Comparison of ENCODE assay signal across 21 cellular contexts in genomic region chr1:87689487-87689886, GRCh38.
A peak's percentile ranks its signal among the peaks of the same experiment; 100 is the strongest.
DNase-seq lines count a peak whose midpoint lies in the region; ATAC-seq, FAIRE-seq and TF ChIP-seq lines count a peak whose summit lies in the region.
"Had no signal": no experiment of that assay in that cellular context is flagged by ENCODE, and none has a peak within 500 bp of the region (broad histone marks: within the 10 kb centered on the region; RNA-seq: fewer than 3 reads in every experiment).

No MANE protein-coding gene starts in this region.

- no peak for TF ChIP-seq CTCF in 22Rv1 (IDR thresholded peaks at IDR 0.05)
- no peak for TF ChIP-seq CTCF in Calu3 (IDR thresholded peaks at IDR 0.05; ENCODE audit: unreplicated experiment)
- TF ChIP-seq CTCF in neural progenitor cell (IDR thresholded peaks at IDR 0.05) = no peak
- no peak for TF ChIP-seq CTCF in PC-3 (conservative IDR thresholded peaks at IDR 0.05; ENCODE audit: low read depth, low read length)

- no peaks in the 10 kb centered on the region for H3K9me2 ChIP-seq in PC-3 (replicated peaks; ENCODE audit: low read length)

- H3K27me3 ChIP-seq in neural progenitor cell (no peaks in the 10 kb centered on the region), PC-3 (ENCODE audit: low read length) (no peaks in the 10 kb centered on the region)
- H3K27me3 ChIP-seq: BE2C had no signal

- H3F3A ChIP-seq in neural progenitor cell (ENCODE audit: low read depth) = peaks cover 12% of the 10 kb centered on the region
- H3F3A ChIP-seq in PC-3 (ENCODE audit: low read length, unreplicated experiment) = no peaks in the 10 kb centered on the region

- BruUV-seq in Calu3 (replicated peaks; lab: Mats Ljungman, UMichigan) (no TSS peak), PC-3 (replicated peaks; lab: Mats Ljungman, UMichigan) (no TSS peak)

- ATAC-seq in PC-3 (no peak), GM18861 (IDR thresholded peaks at IDR 0.05; ENCODE audit: unreplicated experiment) (no peak)
- ATAC-seq: GM12878 had no signal

- H3K4me3 ChIP-seq in neural progenitor cell (no peak overlapping the region), PC-3 (ENCODE audit: low read length) (no peak overlapping the region)
- H3K4me3 ChIP-seq: GM12878, HAP-1 had no signal

- no peaks in the 10 kb centered on the region for H4K20me1 ChIP-seq in neural progenitor cell (ENCODE audit: low read depth)
- H4K20me1 ChIP-seq in PC-3 (ENCODE audit: low read length) = no peaks in the 10 kb centered on the region

- H3K36me3 ChIP-seq in neural progenitor cell (no peaks in the 10 kb centered on the region), PC-3 (ENCODE audit: low read depth, low read length) (no peaks in the 10 kb centered on the region)
- H3K36me3 ChIP-seq: BE2C, HAP-1 had no signal

- H3K9me3 ChIP-seq in neural progenitor cell (ENCODE audit: low read depth) (no peaks in the 10 kb centered on the region), PC-3 (ENCODE audit: low read length) (no peaks in the 10 kb centered on the region)
- H3K9me3 ChIP-seq: BE2C, HAP-1 had no signal

- H3K27ac Mint-ChIP-seq in Calu3 (ENCODE audit: unreplicated experiment) (peak overlapping the region; percentile 49), neural progenitor cell (no peak overlapping the region)
- H3K27ac Mint-ChIP-seq: CD4-positive, alpha-beta T cell had no signal

- H3K4me1 Mint-ChIP-seq in Calu3 (ENCODE audit: low read depth, unreplicated experiment) (peaks cover 38% of the 10 kb centered on the region), neural progenitor cell (peaks cover 22% of the 10 kb centered on the region)

- H3K9ac ChIP-seq in neural progenitor cell (no peak overlapping the region), PC-3 (ENCODE audit: low read length) (no peak overlapping the region)

- H3K9me3 Mint-ChIP-seq in Calu3 (ENCODE audit: low read depth, unreplicated experiment) (no peaks in the 10 kb centered on the region), neural progenitor cell (no peaks in the 10 kb centered on the region)
- H3K9me3 Mint-ChIP-seq: CD4-positive, alpha-beta T cell had no signal

- H3K4me1 ChIP-seq in neural progenitor cell = peaks cover 21% of the 10 kb centered on the region
- H3K4me1 ChIP-seq in PC-3 (ENCODE audit: insufficient read depth, low read length) = peaks cover 8% of the 10 kb centered on the region; the same call in 1 of the 2 replicates
- H3K4me1 ChIP-seq: BE2C had no signal

- intact Hi-C loops in Calu3 (cut with micrococcal nuclease; ENCODE audit: unreplicated experiment) (loop anchor here (5.0 to 10.0 kb wide), 4 partner anchors 93 to 375 kb away; no protein-coding TSS in a partner anchor), PC-3 (cut with micrococcal nuclease) (no loop called here)

- H3K27me3 Mint-ChIP-seq in Calu3 (ENCODE audit: unreplicated experiment) (no peaks in the 10 kb centered on the region), neural progenitor cell (ENCODE audit: insufficient read depth, low read depth) (no peaks in the 10 kb centered on the region)

- H3K4me2 ChIP-seq in neural progenitor cell = no peak overlapping the region
- no peak overlapping the region for H3K4me2 ChIP-seq in PC-3 (ENCODE audit: low read length)

- POLR2A ChIA-PET in PC-3 (lab: Charles Lee; ENCODE audit: unreplicated experiment) = no interaction called here

- CTCF ChIA-PET in Calu3 (lab: Charles Lee) = no interaction called here
- CTCF ChIA-PET in PC-3 (lab: Charles Lee) = no interaction called here

- H3K79me2 ChIP-seq in neural progenitor cell (ENCODE audit: low read depth) (no peaks in the 10 kb centered on the region), PC-3 (ENCODE audit: low read length) (no peaks in the 10 kb centered on the region)

- DNase-seq in Calu3 (no peak), neural progenitor cell (ENCODE audit: low spot score) (no peak), NCI-H2081 (lab: John Stamatoyannopoulos, UW) (no peak), PC-3 (no peak), CD1c-positive myeloid dendritic cell (ENCODE audit: extremely low spot score) (no peak)
- DNase-seq: ACHN; BE2C; C1 segment of cervical spinal cord; CD4-positive, alpha-beta T cell; DMS53; DND-41; EL; KG1 had no signal

- peak overlapping the region; percentile 78; the same call in 1 of the 2 replicates for H3K27ac ChIP-seq in 22Rv1
- H3K27ac ChIP-seq in neural progenitor cell = no peak overlapping the region
- H3K27ac ChIP-seq in PC-3 (ENCODE audit: low read length) = no peak overlapping the region
- H3K27ac ChIP-seq: HL-60 had no signal

- H3K4me3 Mint-ChIP-seq in Calu3 (ENCODE audit: low read depth, unreplicated experiment) = no peak overlapping the region
- no peak overlapping the region for H3K4me3 Mint-ChIP-seq in neural progenitor cell
- H3K4me3 Mint-ChIP-seq: CD4-positive, alpha-beta T cell had no signal

- H2AFZ ChIP-seq in neural progenitor cell (replicated peaks) (peak overlapping the region; percentile 13), PC-3 (ENCODE audit: low read length) (no peak overlapping the region)

- peak; percentile 18 for FAIRE-seq in colon (lab: Jason Lieb, UNC)
- FAIRE-seq: GM12878, GM19239, HTR-8/SVneo had no signal

- H3K36me3 Mint-ChIP-seq in Calu3 (ENCODE audit: insufficient read depth, unreplicated experiment) (peaks cover 4% of the 10 kb centered on the region), neural progenitor cell (no peaks in the 10 kb centered on the region)
